In genomic region chr2:239726091-239726591, GRCh38 we compare ENCODE assay signal across 19 cellular contexts.
DNase-seq lines count a peak whose midpoint lies in the region; ATAC-seq and TF ChIP-seq lines count a peak whose summit lies in the region.
"Had no signal": no experiment of that assay in that cellular context is flagged by ENCODE, and none has a peak within 500 bp of the region (broad histone marks: within the 10 kb centered on the region; RNA-seq: fewer than 3 reads in every experiment).

No MANE protein-coding gene starts in this region.

- H3K27ac Mint-ChIP-seq in naive thymus-derived CD8-positive, alpha-beta T cell, result no peak overlapping the region
- H3K27ac Mint-ChIP-seq: HFFc6 had no signal

- H3K4me3 ChIP-seq in RWPE2 (ENCODE audit: severe bottlenecking), result no peak overlapping the region
- no peak overlapping the region for H3K4me3 ChIP-seq in aorta (ENCODE audit: low read length in 2 of 2)

- H3K27me3 Mint-ChIP-seq in naive thymus-derived CD8-positive, alpha-beta T cell, result peaks cover 0 to 3% (median 0%) of the 10 kb centered on the region in 5 donors
- H3K27me3 Mint-ChIP-seq: CD4-positive, alpha-beta memory T cell had no signal

- WGBS in aorta, 2 donors, result 95 to 96% methylated on average over 18 of the region's 18 CpGs

- peak; percentile 43 for DNase-seq in cardiac septum (ENCODE audit: low spot score)
- no peak for DNase-seq in left ventricle myocardium superior
- peak; percentile 47 for DNase-seq in RWPE2 (ENCODE audit: low spot score)
- DNase-seq in posterior vena cava (ENCODE audit: low spot score), result peak; percentile 68
- DNase-seq in aorta, result peak; percentile 35 to 69
- no peak for DNase-seq in naive thymus-derived CD8-positive, alpha-beta T cell
- no peak for DNase-seq in AG08396 (ENCODE audit: low spot score)
- DNase-seq: Calu3; CD4-positive, alpha-beta memory T cell; GOT3; HFFc6; IMR-90; NCI-H187; NCI-H226; NCI-H524 treated with DMSO at 0.1 percent for 48 hours; SHP77 treated with DMSO at 0.1 percent for 48 hours had no signal

- H3K4me3 Mint-ChIP-seq in naive thymus-derived CD8-positive, alpha-beta T cell, result no peak overlapping the region
- H3K4me3 Mint-ChIP-seq: CD4-positive, alpha-beta memory T cell; HFFc6 had no signal

- POLR2A ChIA-PET in naive thymus-derived CD8-positive, alpha-beta T cell (lab: Charles Lee), result no interaction called here

- peaks cover 0 to 4% (median 0%) of the 10 kb centered on the region in 4 donors for H3K4me1 Mint-ChIP-seq in naive thymus-derived CD8-positive, alpha-beta T cell

- H3K9me3 Mint-ChIP-seq in naive thymus-derived CD8-positive, alpha-beta T cell, result no peaks in the 10 kb centered on the region
- H3K9me3 Mint-ChIP-seq: CD4-positive, alpha-beta memory T cell had no signal

- intact Hi-C loops in cardiac septum (cut with DNase I) (no loop called here), left ventricle myocardium superior (cut with micrococcal nuclease) (no loop called here), posterior vena cava (cut with DNase I) (no loop called here), aorta (cut with DNase I) (no loop called here)

- TF ChIP-seq CTCF in RWPE2 (IDR thresholded peaks at IDR 0.05; ENCODE audit: poor library complexity, severe bottlenecking), result no peak

- no peaks in the 10 kb centered on the region for H3K9me3 ChIP-seq in RWPE2 (ENCODE audit: severe bottlenecking)
- H3K9me3 ChIP-seq in aorta (ENCODE audit: control insufficient read depth, low read length), result no peaks in the 10 kb centered on the region

- no peaks in the 10 kb centered on the region for H3K36me3 ChIP-seq in RWPE2 (ENCODE audit: low read depth)
- H3K36me3 ChIP-seq in aorta (ENCODE audit: control insufficient read depth in 1 of 2, insufficient read depth in 2 of 2, low read length in 1 of 2), result no peaks in the 10 kb centered on the region

- H3K36me3 Mint-ChIP-seq in naive thymus-derived CD8-positive, alpha-beta T cell, result no peaks in the 10 kb centered on the region
- H3K36me3 Mint-ChIP-seq: CD4-positive, alpha-beta memory T cell had no signal

- no peaks in the 10 kb centered on the region for H3K4me1 ChIP-seq in RWPE2 (ENCODE audit: insufficient read depth, poor library complexity, severe bottlenecking)
- H3K4me1 ChIP-seq in aorta (ENCODE audit: control insufficient read depth in 1 of 2, insufficient read depth in 2 of 2, low read length in 2 of 2), result no peaks in the 10 kb centered on the region

- no peak overlapping the region for H3K27ac ChIP-seq in RWPE2 (ENCODE audit: poor library complexity, severe bottlenecking)
- no peak overlapping the region for H3K27ac ChIP-seq in aorta (ENCODE audit: low read depth in 1 of 2, low read length in 2 of 2)

- H3K27me3 ChIP-seq in RWPE2 (ENCODE audit: insufficient read depth, poor library complexity, severe bottlenecking), result peaks cover 4% of the 10 kb centered on the region
- no peaks in the 10 kb centered on the region for H3K27me3 ChIP-seq in aorta (ENCODE audit: control insufficient read depth in 1 of 2, insufficient read depth in 2 of 2, low read length in 1 of 2)

- ATAC-seq in left ventricle myocardium superior (no peak), RWPE2 (ENCODE audit: low read depth) (no peak), aorta (ENCODE audit: low FRiP score) (no peak), HG03039 (IDR thresholded peaks at IDR 0.05; ENCODE audit: unreplicated experiment) (no peak)
- ATAC-seq in naive thymus-derived CD8-positive, alpha-beta T cell, result no peak
- ATAC-seq: Panc1, SK-N-SH treated with all-trans-retinoic acid at 6 μM for 48 hours had no signal

Comparison
In these comparisons a context has a peak if more than half of its experiments do, and no peak if none do; other contexts are left out.
1. DNase-seq: peak in cardiac septum (single experiment), RWPE2 (single experiment), posterior vena cava (single experiment) and aorta (2 of 2); none in left ventricle myocardium superior (single experiment), naive thymus-derived CD8-positive, alpha-beta T cell (0 of 10) and AG08396 (single experiment).